8 cellular contexts compared by ENCODE assay signal in genomic region chr11:9568854-9569587, GRCh38. TPM values are rescaled to one million over a fixed set of nuclear protein-coding genes. Genes with fewer than 3 reads are reported as not detected.
DNase-seq lines count a peak whose midpoint lies in the region; ATAC-seq and TF ChIP-seq lines count a peak whose summit lies in the region.

No MANE protein-coding gene starts in this region.

- H3K27ac ChIP-seq in caudate nucleus (ENCODE audit: low read depth, low read length) (peak overlapping the region; percentile 80), thyroid gland (peak overlapping the region; percentile 96 to 99 (median 97))

- no peak overlapping the region for H3K4me3 ChIP-seq in thyroid gland (replicated peaks in 1 of 3)

- no peaks in the 10 kb centered on the region for H3K27me3 ChIP-seq in thyroid gland

- no peak for DNase-seq in activated CD4-positive, alpha-beta T cell treated with anti-CD3 and anti-CD28 coated beads for 36 hours
- DNase-seq in activated CD4-positive, alpha-beta T cell treated with anti-CD3 and anti-CD28 coated beads for 1 hour: no peak
- DNase-seq in NCI-H526 (lab: John Stamatoyannopoulos, UW) (peak; percentile 96 to 97), caudate nucleus (lab: John Stamatoyannopoulos, UW) (peak in 1 of 61 donors; percentile 8), left kidney (ENCODE audit: low read depth, low spot score) (peak; percentile 95), thyroid gland (peak; percentile 77 to 80), cerebellar nuclear complex (lab: John Stamatoyannopoulos, UW) (no peak)
- no peak for DNase-seq in activated CD4-positive, alpha-beta T cell treated with anti-CD3 and anti-CD28 coated beads, Interleukin-2, amount 50 U/mL, for 4 hours

- 8 to 12% methylated on average over 7 of the region's 7 CpGs for WGBS in thyroid gland, 2 donors

- peak overlapping the region; percentile 12 for H3K27ac Mint-ChIP-seq in activated CD4-positive, alpha-beta T cell treated with anti-CD3 and anti-CD28 coated beads for 36 hours

- peak in 1 of 2 donors; percentile 55 for TF ChIP-seq POLR2A in thyroid gland (IDR thresholded peaks at IDR 0.05)

- H3K9me3 ChIP-seq in thyroid gland: no peaks in the 10 kb centered on the region

- ATAC-seq in activated CD4-positive, alpha-beta T cell treated with anti-CD3 and anti-CD28 coated beads for 36 hours: no peak

- intact Hi-C loops in activated CD4-positive, alpha-beta T cell treated with anti-CD3 and anti-CD28 coated beads for 36 hours (cut with DNase I, micrococcal nuclease): no loop called here
- intact Hi-C loops in thyroid gland (cut with DNase I): no loop called here

- H3K36me3 ChIP-seq in thyroid gland: no peaks in the 10 kb centered on the region

- no peaks in the 10 kb centered on the region for H3K27me3 Mint-ChIP-seq in activated CD4-positive, alpha-beta T cell treated with anti-CD3 and anti-CD28 coated beads for 36 hours

- no peak for TF ChIP-seq CTCF in thyroid gland (IDR thresholded peaks at IDR 0.05)

- POLR2A ChIA-PET in activated CD4-positive, alpha-beta T cell treated with anti-CD3 and anti-CD28 coated beads for 36 hours (lab: Charles Lee): no interaction called here

- CTCF ChIA-PET in activated CD4-positive, alpha-beta T cell treated with anti-CD3 and anti-CD28 coated beads for 36 hours (lab: Charles Lee): interaction anchor here (0.9 kb wide), 1 partner anchor 190 kb away, joined by 3 read pairs; no protein-coding TSS in a partner anchor

- no peaks in the 10 kb centered on the region for H3K36me3 Mint-ChIP-seq in activated CD4-positive, alpha-beta T cell treated with anti-CD3 and anti-CD28 coated beads for 36 hours (ENCODE audit: low read depth)

- no peak overlapping the region for H3K4me3 Mint-ChIP-seq in activated CD4-positive, alpha-beta T cell treated with anti-CD3 and anti-CD28 coated beads for 36 hours

- H3K9me3 Mint-ChIP-seq in activated CD4-positive, alpha-beta T cell treated with anti-CD3 and anti-CD28 coated beads for 36 hours (ENCODE audit: low read depth): no peaks in the 10 kb centered on the region

- peaks cover 54 to 57% of the 10 kb centered on the region in 2 donors for H3K4me1 ChIP-seq in thyroid gland

- peaks cover 28% of the 10 kb centered on the region for H3K4me1 Mint-ChIP-seq in activated CD4-positive, alpha-beta T cell treated with anti-CD3 and anti-CD28 coated beads for 36 hours

RNA-seq across cellular contexts. Expression of gene WEE1, which starts 4.4 kb away (rescaled TPM):
- total RNA-seq in activated CD4-positive, alpha-beta T cell treated with anti-CD3 and anti-CD28 coated beads for 36 hours: 10 to 100 TPM; 44.8 to 46.5 TPM
- total RNA-seq in thyroid gland: 10 to 100 TPM; 29.6 to 35.6 (median 32.5) TPM

Comparison
In these comparisons a context has a peak if more than half of its experiments do, and no peak if none do; other contexts are left out.
1. DNase-seq: peak in NCI-H526 (2 of 2), left kidney (single experiment) and thyroid gland (2 of 2); none in activated CD4-positive, alpha-beta T cell treated with anti-CD3 and anti-CD28 coated beads for 36 hours (single experiment), activated CD4-positive, alpha-beta T cell treated with anti-CD3 and anti-CD28 coated beads for 1 hour (single experiment), cerebellar nuclear complex (0 of 2) and activated CD4-positive, alpha-beta T cell treated with anti-CD3 and anti-CD28 coated beads, Interleukin-2, amount 50 U/mL, for 4 hours (0 of 2).